Comparison of ENCODE assay signal across 28 cellular contexts in the genomic region with DNA sequence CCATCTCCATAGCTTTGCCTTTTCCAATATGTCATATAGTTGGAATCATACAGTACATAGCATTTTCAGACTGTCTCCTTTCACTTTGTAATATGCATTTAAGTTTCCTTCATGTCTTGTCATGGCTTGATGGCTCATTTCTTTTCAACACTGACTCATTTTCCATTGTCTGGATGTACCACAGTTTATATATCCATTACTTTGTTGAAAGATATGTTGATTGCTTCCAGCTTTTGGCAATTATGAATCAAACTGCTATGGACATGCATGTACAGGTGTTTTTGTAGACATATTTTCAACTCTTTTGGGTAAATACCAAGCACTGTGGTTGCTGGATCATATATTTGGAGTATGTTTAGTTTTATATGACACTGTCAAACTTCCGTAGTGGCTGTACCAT. TPM values are rescaled to one million over a fixed set of nuclear protein-coding genes. Genes with fewer than 3 reads are reported as not detected.
A peak's percentile ranks its signal among the peaks of the same experiment; 100 is the strongest.
DNase-seq lines count a peak whose midpoint lies in the region; ATAC-seq and TF ChIP-seq lines count a peak whose summit lies in the region.
"Had no signal": no experiment of that assay in that cellular context is flagged by ENCODE, and none has a peak within 500 bp of the region (broad histone marks: within the 10 kb centered on the region; RNA-seq: fewer than 3 reads in every experiment).

No MANE protein-coding gene starts in this region.

- H3K4me3 ChIP-seq in psoas muscle (no peak overlapping the region), stomach (no peak overlapping the region)
- H3K4me3 ChIP-seq: coronary artery, esophagus muscularis mucosa, heart right ventricle, lower lobe of right lung, upper lobe of left lung had no signal

- H3K4me3 Mint-ChIP-seq in activated naive CD4-positive, alpha-beta T cell treated with anti-CD3 and anti-CD28 coated beads, Interleukin-2, amount 50 U/mL, for 24 hours: no peak overlapping the region
- H3K4me3 Mint-ChIP-seq in activated naive CD4-positive, alpha-beta T cell treated with anti-CD3 and anti-CD28 coated beads, Interleukin-2, amount 10 ng/mL, durations not matched to agents 7 days and 5 days: no peak overlapping the region
- H3K4me3 Mint-ChIP-seq: CD14-positive monocyte; natural killer cell treated with Interleukin-12 subunit alpha and Interleukin-12 subunit beta and Interleukin-15 and Interleukin-18, amount 100 ng/mL, for 72 hours; stimulated activated memory B cell treated with anti-CD40 and anti-IgM and Interleukin-4, amounts not matched to agents 10 μg/mL and 1 μg/mL and 100 μg/mL, for 72 hours had no signal

- H3K9me3 ChIP-seq in psoas muscle (no peaks in the 10 kb centered on the region), stomach (no peaks in the 10 kb centered on the region)
- H3K9me3 ChIP-seq: esophagus muscularis mucosa, heart right ventricle, lower lobe of right lung, upper lobe of left lung had no signal

- H3K36me3 Mint-ChIP-seq in activated naive CD4-positive, alpha-beta T cell treated with anti-CD3 and anti-CD28 coated beads, Interleukin-2, amount 50 U/mL, for 24 hours: peaks cover 5% of the 10 kb centered on the region
- no peaks in the 10 kb centered on the region for H3K36me3 Mint-ChIP-seq in activated naive CD4-positive, alpha-beta T cell treated with anti-CD3 and anti-CD28 coated beads, Interleukin-2, amount 10 ng/mL, durations not matched to agents 7 days and 5 days
- H3K36me3 Mint-ChIP-seq: natural killer cell treated with Interleukin-12 subunit alpha and Interleukin-12 subunit beta and Interleukin-15 and Interleukin-18, amount 100 ng/mL, for 72 hours had no signal

- H3K27me3 ChIP-seq in psoas muscle (ENCODE audit: insufficient read depth in 3 of 3, low read length in 2 of 3): no peaks in the 10 kb centered on the region
- no peaks in the 10 kb centered on the region for H3K27me3 ChIP-seq in stomach
- H3K27me3 ChIP-seq: esophagus muscularis mucosa, heart right ventricle, upper lobe of left lung had no signal

- CTCF ChIA-PET in activated naive CD4-positive, alpha-beta T cell treated with anti-CD3 and anti-CD28 coated beads, Interleukin-2, amount 10 ng/mL, durations not matched to agents 7 days and 5 days (lab: Charles Lee): no interaction called here

- H3K9me3 Mint-ChIP-seq in activated naive CD4-positive, alpha-beta T cell treated with anti-CD3 and anti-CD28 coated beads, Interleukin-2, amount 50 U/mL, for 24 hours: no peaks in the 10 kb centered on the region
- no peaks in the 10 kb centered on the region for H3K9me3 Mint-ChIP-seq in activated naive CD4-positive, alpha-beta T cell treated with anti-CD3 and anti-CD28 coated beads, Interleukin-2, amount 10 ng/mL, durations not matched to agents 7 days and 5 days
- H3K9me3 Mint-ChIP-seq: CD14-positive monocyte; natural killer cell treated with Interleukin-12 subunit alpha and Interleukin-12 subunit beta and Interleukin-15 and Interleukin-18, amount 100 ng/mL, for 72 hours; stimulated activated memory B cell treated with anti-CD40 and anti-IgM and Interleukin-4, amounts not matched to agents 10 μg/mL and 1 μg/mL and 100 μg/mL, for 72 hours had no signal

- H3K4me1 Mint-ChIP-seq in activated naive CD4-positive, alpha-beta T cell treated with anti-CD3 and anti-CD28 coated beads, Interleukin-2, amount 50 U/mL, for 24 hours: peaks cover 61% of the 10 kb centered on the region
- H3K4me1 Mint-ChIP-seq in activated naive CD4-positive, alpha-beta T cell treated with anti-CD3 and anti-CD28 coated beads, Interleukin-2, amount 10 ng/mL, durations not matched to agents 7 days and 5 days: no peaks in the 10 kb centered on the region

- H3K4me1 ChIP-seq in psoas muscle (peaks cover 64% of the 10 kb centered on the region), stomach (peaks cover 42 to 83% (median 60%) of the 10 kb centered on the region in 4 donors)

- H3K27ac Mint-ChIP-seq in activated naive CD4-positive, alpha-beta T cell treated with anti-CD3 and anti-CD28 coated beads, Interleukin-2, amount 50 U/mL, for 24 hours: peak overlapping the region; percentile 15
- no peak overlapping the region for H3K27ac Mint-ChIP-seq in activated naive CD4-positive, alpha-beta T cell treated with anti-CD3 and anti-CD28 coated beads, Interleukin-2, amount 10 ng/mL, durations not matched to agents 7 days and 5 days
- H3K27ac Mint-ChIP-seq: natural killer cell treated with Interleukin-12 subunit alpha and Interleukin-12 subunit beta and Interleukin-15 and Interleukin-18, amount 100 ng/mL, for 72 hours; stimulated activated memory B cell treated with anti-CD40 and anti-IgM and Interleukin-4, amounts not matched to agents 10 μg/mL and 1 μg/mL and 100 μg/mL, for 72 hours had no signal

- TF ChIP-seq POLR2A in stomach (IDR thresholded peaks at IDR 0.05): no peak

- intact Hi-C loops in psoas muscle (cut with DNase I) (no loop called here), stomach (cut with DNase I; ENCODE audit: low total_unique reads) (no loop called here)

- no peak for TF ChIP-seq EP300 in stomach (IDR thresholded peaks at IDR 0.05)

- 72 to 100% (median 84%) methylated on average over 1 of the region's 1 CpG for WGBS in psoas muscle, 3 donors
- 81 to 95% (median 92%) methylated on average over 1 of the region's 1 CpG for WGBS in stomach, 5 donors

- H3K36me3 ChIP-seq in psoas muscle (ENCODE audit: insufficient read depth in 1 of 2, low read depth in 1 of 2) (no peaks in the 10 kb centered on the region), stomach (peaks cover 0 to 6% (median 0%) of the 10 kb centered on the region in 4 donors)
- H3K36me3 ChIP-seq: esophagus muscularis mucosa, heart right ventricle, lower lobe of right lung had no signal

- H3K27ac ChIP-seq in psoas muscle (peak overlapping the region; percentile 0), stomach (no peak overlapping the region)
- H3K27ac ChIP-seq: coronary artery, esophagus muscularis mucosa, heart right ventricle, lower lobe of right lung, RWPE1, upper lobe of left lung had no signal

- peak in 1 of 4 donors; percentile 25 for ATAC-seq in psoas muscle
- ATAC-seq: heart right ventricle; lower lobe of right lung; natural killer cell treated with Interleukin-12 subunit alpha and Interleukin-12 subunit beta and Interleukin-15 and Interleukin-18, amount 100 ng/mL, for 72 hours; stimulated activated memory B cell treated with anti-CD40 and anti-IgM and Interleukin-4, amounts not matched to agents 10 μg/mL and 1 μg/mL and 100 μg/mL, for 72 hours had no signal

- TF ChIP-seq CTCF in psoas muscle (IDR thresholded peaks at IDR 0.05) (no peak), stomach (IDR thresholded peaks at IDR 0.05) (no peak)

- H3K27me3 Mint-ChIP-seq in activated naive CD4-positive, alpha-beta T cell treated with anti-CD3 and anti-CD28 coated beads, Interleukin-2, amount 50 U/mL, for 24 hours: no peaks in the 10 kb centered on the region
- no peaks in the 10 kb centered on the region for H3K27me3 Mint-ChIP-seq in activated naive CD4-positive, alpha-beta T cell treated with anti-CD3 and anti-CD28 coated beads, Interleukin-2, amount 10 ng/mL, durations not matched to agents 7 days and 5 days
- H3K27me3 Mint-ChIP-seq: natural killer cell treated with Interleukin-12 subunit alpha and Interleukin-12 subunit beta and Interleukin-15 and Interleukin-18, amount 100 ng/mL, for 72 hours; stimulated activated memory B cell treated with anti-CD40 and anti-IgM and Interleukin-4, amounts not matched to agents 10 μg/mL and 1 μg/mL and 100 μg/mL, for 72 hours had no signal

- DNase-seq in activated naive CD4-positive, alpha-beta T cell treated with anti-CD3 and anti-CD28 coated beads, Interleukin-2, amount 10 ng/mL, durations not matched to agents 7 days and 5 days: no peak
- DNase-seq in RKO (ENCODE audit: low spot score) (peak; percentile 5), fibroblast of peridontal ligament (ENCODE audit: extremely low read depth) (peak; percentile 60), psoas muscle (no peak), NCI-H1417 (lab: John Stamatoyannopoulos, UW) (no peak), stomach (no peak), G401 (ENCODE audit: low spot score) (no peak)
- DNase-seq: activated CD4-positive, alpha-beta T cell treated with anti-CD3 and anti-CD28 coated beads, Interleukin-2, amount 50 U/mL, for 48 hours; activated CD4-positive, CD25-positive, alpha-beta regulatory T cell; activated naive CD4-positive, alpha-beta T cell treated with anti-CD3 and anti-CD28 coated beads, Interleukin-2, amount 50 U/mL, for 16 hours; anterior cingulate cortex; Caco-2; DMS53; effector memory CD4-positive, alpha-beta T cell; GF-D8; heart right ventricle; kidney glomerular epithelial cell; lower lobe of right lung; NCI-H446; NCI-H82; upper lobe of left lung had no signal

- in situ Hi-C loops in G401 (cut with HindIII; ENCODE audit: low sequenced_read_pairs): no loop called here

RNA-seq across cellular contexts. Expression of a gene that starts 26.3 kb away (rescaled TPM):
- total RNA-seq in psoas muscle (100 to 1,000 TPM in 1 of 4 donors, 10 to 100 TPM in 3; 25.3 to 136 (median 46.4) TPM), stomach (100 to 1,000 TPM in 2 of 5 donors, 10 to 100 TPM in 3; 13.4 to 234 (median 92.4) TPM)
- polyA plus RNA-seq in psoas muscle (10 to 100 TPM; 13.5 to 33.4 (median 21.9) TPM), stomach (10 to 100 TPM; 10.5 to 18.7 (median 17.7) TPM)
- 90.3 and 124 TPM in 2 replicates for total RNA-seq in G401 (2014; rRNA removed; shearing (Covaris generic))

Comparison
In these comparisons a context has a peak if more than half of its experiments do, and no peak if none do; other contexts are left out.
1. DNase-seq: peak in RKO (single experiment) and fibroblast of peridontal ligament (single experiment); none in activated naive CD4-positive, alpha-beta T cell treated with anti-CD3 and anti-CD28 coated beads, Interleukin-2, amount 10 ng/mL, durations not matched to agents 7 days and 5 days (single experiment), psoas muscle (0 of 2), NCI-H1417 (0 of 3), stomach (single experiment) and G401 (single experiment).